ENCODE assay signal across 9 cellular contexts in genomic region chr11:88036701-88037100, GRCh38.
"Had no signal": no experiment of that assay in that cellular context is flagged by ENCODE, and none has a peak within 500 bp of the region (broad histone marks: within the 10 kb centered on the region; RNA-seq: fewer than 3 reads in every experiment).

No MANE protein-coding gene starts in this region.

- H3K27ac Mint-ChIP-seq: H9 had no signal

- H3K9ac ChIP-seq: GM23248 had no signal

- FAIRE-seq: H54, HTR-8/SVneo, K562 had no signal

- ATAC-seq: K562 had no signal

- H3K4me3 ChIP-seq: GM23248, K562 had no signal

- DNase-seq: GM23248, GOT3, H9, HCEC 1CT, IMR-90, KG1 had no signal

- H3K4me3 Mint-ChIP-seq: H9 had no signal

- H3K27ac ChIP-seq: GM23248 had no signal
